In genomic region chr3:132662212-132662611, GRCh38 we compare ENCODE assay signal across 1 cellular context.
TF ChIP-seq lines count a peak whose summit lies in the region.

No MANE protein-coding gene starts in this region.

TF ChIP-seq in GM23338, 12 proteins besides CTCF, POLR2A, EP300 and RAD21 (continued from another document):
- TF ChIP-seq REST (IDR thresholded peaks at IDR 0.05; ENCODE audit: unreplicated experiment): no peak
- no peak for TF ChIP-seq POLR2AphosphoS5 (IDR thresholded peaks at IDR 0.05; ENCODE audit: low read depth)
- no peak for TF ChIP-seq JUNB (IDR thresholded peaks at IDR 0.05; ENCODE audit: unreplicated experiment)
- no peak for TF ChIP-seq ZNF331 (CRISPR knock-in tag; IDR thresholded peaks at IDR 0.05; ENCODE audit: low read depth)
- TF ChIP-seq NANOG (IDR thresholded peaks at IDR 0.05; ENCODE audit: borderline replicate concordance): no peak
- no peak for TF ChIP-seq ZNF462 (CRISPR knock-in tag; IDR thresholded peaks at IDR 0.05)
- TF ChIP-seq STAT1 (IDR thresholded peaks at IDR 0.05; ENCODE audit: unreplicated experiment): no peak
- no peak for TF ChIP-seq EZH2phosphoT487 (IDR thresholded peaks at IDR 0.05; ENCODE audit: unreplicated experiment)
- no peak for TF ChIP-seq CREB1 (CRISPR knock-in tag; IDR thresholded peaks at IDR 0.05; ENCODE audit: low read depth)
- TF ChIP-seq ZNF114 (CRISPR knock-in tag; IDR thresholded peaks at IDR 0.05): no peak
